ENCODE assay signal across 10 cellular contexts in the genomic region with DNA sequence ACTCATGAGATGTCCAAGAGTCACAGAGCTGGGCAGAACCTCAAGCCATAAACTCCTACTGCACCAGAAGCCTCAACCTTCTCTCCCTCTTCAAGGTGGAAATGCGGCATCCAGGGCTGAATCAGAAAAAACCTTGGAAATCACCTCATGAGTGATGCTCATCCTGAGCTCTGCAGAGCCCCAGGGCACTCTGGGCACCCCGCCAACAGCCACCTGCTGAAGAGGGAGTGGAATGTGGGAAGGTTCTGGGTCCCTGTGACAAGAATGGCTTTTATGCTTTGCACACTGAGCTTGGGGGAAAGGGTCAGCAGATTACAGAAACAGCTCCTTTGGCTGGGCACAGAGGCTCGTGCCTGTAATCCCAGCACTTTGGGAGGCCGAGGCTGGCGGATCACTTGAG. TPM values are rescaled to one million over a fixed set of nuclear protein-coding genes. Genes with fewer than 3 reads are reported as not detected.
DNase-seq lines count a peak whose midpoint lies in the region; ATAC-seq and TF ChIP-seq lines count a peak whose summit lies in the region.
"Had no signal": no experiment of that assay in that cellular context is flagged by ENCODE, and none has a peak within 500 bp of the region (broad histone marks: within the 10 kb centered on the region; RNA-seq: fewer than 3 reads in every experiment).

No MANE protein-coding gene starts in this region.

- no peaks in the 10 kb centered on the region for H3K4me1 ChIP-seq in ovary (ENCODE audit: insufficient read depth)

- H3K9me3 ChIP-seq in ovary: no peaks in the 10 kb centered on the region

- no peak overlapping the region for H3K27ac ChIP-seq in ovary

- POLR2A ChIA-PET in activated CD8-positive, alpha-beta T cell treated with anti-CD3 and anti-CD28 coated beads for 36 hours (lab: Charles Lee): interaction anchor here (1.3 to 1.5 kb wide), 2 partner anchors 29 to 93 kb away, joined by 3 to 5 read pairs; partner anchors contain the start of gene MAD1L1
- POLR2A ChIA-PET in activated CD8-positive, alpha-beta T cell treated with anti-CD3 and anti-CD28 coated beads, Interleukin-2, amount 10 ng/mL, durations not matched to agents 7 days and 5 days (lab: Charles Lee): interaction anchor here (1.3 kb wide), 1 partner anchor 19 kb away, joined by 5 read pairs; the partner anchor contains the start of genes MRM2 and NUDT1

- no peak overlapping the region for H3K4me3 Mint-ChIP-seq in activated CD8-positive, alpha-beta T cell treated with anti-CD3 and anti-CD28 coated beads for 36 hours
- no peak overlapping the region for H3K4me3 Mint-ChIP-seq in activated CD8-positive, alpha-beta T cell treated with anti-CD3 and anti-CD28 coated beads, Interleukin-2, amount 10 ng/mL, durations not matched to agents 7 days and 5 days
- H3K4me3 Mint-ChIP-seq: activated CD4-positive, alpha-beta T cell treated with anti-CD3 and anti-CD28 coated beads for 36 hours had no signal

- H3K27me3 ChIP-seq in ovary: no peaks in the 10 kb centered on the region

- ATAC-seq in activated CD8-positive, alpha-beta T cell treated with anti-CD3 and anti-CD28 coated beads for 36 hours: no peak
- ATAC-seq in activated CD8-positive, alpha-beta T cell treated with anti-CD3 and anti-CD28 coated beads, Interleukin-2, amount 10 ng/mL, durations not matched to agents 7 days and 5 days: no peak
- no peak for ATAC-seq in HG03175 (IDR thresholded peaks at IDR 0.05; ENCODE audit: unreplicated experiment)

- no peaks in the 10 kb centered on the region for H3K9me3 Mint-ChIP-seq in activated CD8-positive, alpha-beta T cell treated with anti-CD3 and anti-CD28 coated beads for 36 hours
- no peaks in the 10 kb centered on the region for H3K9me3 Mint-ChIP-seq in activated CD8-positive, alpha-beta T cell treated with anti-CD3 and anti-CD28 coated beads, Interleukin-2, amount 10 ng/mL, durations not matched to agents 7 days and 5 days (ENCODE audit: insufficient read depth)

- H3K36me3 Mint-ChIP-seq in activated CD8-positive, alpha-beta T cell treated with anti-CD3 and anti-CD28 coated beads for 36 hours (ENCODE audit: low read depth): peaks cover 11% of the 10 kb centered on the region
- peaks cover 10% of the 10 kb centered on the region for H3K36me3 Mint-ChIP-seq in activated CD8-positive, alpha-beta T cell treated with anti-CD3 and anti-CD28 coated beads, Interleukin-2, amount 10 ng/mL, durations not matched to agents 7 days and 5 days (ENCODE audit: low read depth)

- TF ChIP-seq CTCF in activated CD8-positive, alpha-beta T cell treated with anti-CD3 and anti-CD28 coated beads for 36 hours (IDR thresholded peaks at IDR 0.05): no peak
- TF ChIP-seq CTCF in ovary (IDR thresholded peaks at IDR 0.05): no peak

- no peaks in the 10 kb centered on the region for H3K27me3 Mint-ChIP-seq in activated CD8-positive, alpha-beta T cell treated with anti-CD3 and anti-CD28 coated beads for 36 hours
- no peaks in the 10 kb centered on the region for H3K27me3 Mint-ChIP-seq in activated CD8-positive, alpha-beta T cell treated with anti-CD3 and anti-CD28 coated beads, Interleukin-2, amount 10 ng/mL, durations not matched to agents 7 days and 5 days (ENCODE audit: low read depth)
- H3K27me3 Mint-ChIP-seq: activated CD4-positive, alpha-beta T cell treated with anti-CD3 and anti-CD28 coated beads for 36 hours; activated naive CD8-positive, alpha-beta T cell had no signal

- H3K4me3 ChIP-seq in ovary: no peak overlapping the region

- WGBS in ovary, 3 donors: 63 to 74% (median 72%) methylated on average over 5 of the region's 5 CpGs

- no peak for DNase-seq in activated CD8-positive, alpha-beta T cell treated with anti-CD3 and anti-CD28 coated beads for 36 hours
- DNase-seq in activated CD8-positive, alpha-beta T cell treated with anti-CD3 and anti-CD28 coated beads, Interleukin-2, amount 10 ng/mL, durations not matched to agents 7 days and 5 days: no peak
- peak; percentile 84 for DNase-seq in NCI-H226
- DNase-seq in cerebellum (ENCODE audit: low spot score): peak; percentile 70
- no peak for DNase-seq in stimulated activated CD4-positive, alpha-beta T cell treated with anti-CD3 and anti-CD28 coated beads, Interleukin-12 subunit alpha, Interleukin-12 subunit beta, amount 100 ng/mL, for 4 hours
- DNase-seq in activated CD8-positive, alpha-beta memory T cell treated with anti-CD3 and anti-CD28 coated beads for 24 hours: no peak
- DNase-seq in ovary: no peak

- no peak for TF ChIP-seq POLR2A in ovary (IDR thresholded peaks at IDR 0.05)

- no peaks in the 10 kb centered on the region for H3K36me3 ChIP-seq in ovary

- H3K4me1 Mint-ChIP-seq in activated CD8-positive, alpha-beta T cell treated with anti-CD3 and anti-CD28 coated beads for 36 hours (ENCODE audit: low read depth): peaks cover 11% of the 10 kb centered on the region
- H3K4me1 Mint-ChIP-seq in activated CD8-positive, alpha-beta T cell treated with anti-CD3 and anti-CD28 coated beads, Interleukin-2, amount 10 ng/mL, durations not matched to agents 7 days and 5 days (ENCODE audit: low read depth): peaks cover 14% of the 10 kb centered on the region

- TF ChIP-seq EP300 in ovary (IDR thresholded peaks at IDR 0.05): no peak

- H3K27ac Mint-ChIP-seq in activated CD8-positive, alpha-beta T cell treated with anti-CD3 and anti-CD28 coated beads for 36 hours: peak overlapping the region; percentile 20
- no peak overlapping the region for H3K27ac Mint-ChIP-seq in activated CD8-positive, alpha-beta T cell treated with anti-CD3 and anti-CD28 coated beads, Interleukin-2, amount 10 ng/mL, durations not matched to agents 7 days and 5 days

- CTCF ChIA-PET in activated CD8-positive, alpha-beta T cell treated with anti-CD3 and anti-CD28 coated beads for 36 hours (lab: Charles Lee): interaction anchor here (1.3 to 2.4 kb wide), 3 partner anchors 13 to 87 kb away, joined by 3 to 9 read pairs (median 5); no protein-coding TSS in a partner anchor
- CTCF ChIA-PET in activated CD8-positive, alpha-beta T cell treated with anti-CD3 and anti-CD28 coated beads, Interleukin-2, amount 10 ng/mL, durations not matched to agents 7 days and 5 days (lab: Charles Lee): interaction anchor here (1.7 to 4.2 kb wide), 3 partner anchors 12 to 104 kb away, joined by 4 to 10 read pairs (median 9); no protein-coding TSS in a partner anchor

- intact Hi-C loops in activated CD8-positive, alpha-beta T cell treated with anti-CD3 and anti-CD28 coated beads for 36 hours (cut with micrococcal nuclease): no loop called here
- intact Hi-C loops in ovary (cut with DNase I): no loop called here

RNA-seq across cellular contexts. Expression of gene NUDT1, which starts 18.8 kb away (rescaled TPM):
- total RNA-seq in activated CD8-positive, alpha-beta T cell treated with anti-CD3 and anti-CD28 coated beads for 36 hours: 10 to 100 TPM; 90.2 to 93.9 TPM
- total RNA-seq in activated CD8-positive, alpha-beta T cell treated with anti-CD3 and anti-CD28 coated beads, Interleukin-2, amount 10 ng/mL, durations not matched to agents 7 days and 5 days: 100 to 1,000 TPM; 126 to 130 TPM
- 11.1 TPM for total RNA-seq in cerebellum
- total RNA-seq in ovary: 1 to 10 TPM; 8.4 to 10.0 (median 9.1) TPM
- polyA plus RNA-seq in ovary: 10 to 100 TPM in 1 of 2 donors, 1 to 10 TPM in 1; 2.3 to 15.6 TPM

RNA-seq across cellular contexts. Expression of gene MRM2, which starts 18.8 kb away (rescaled TPM):
- 10 to 100 TPM; 30.3 to 31.9 TPM for total RNA-seq in activated CD8-positive, alpha-beta T cell treated with anti-CD3 and anti-CD28 coated beads for 36 hours
- 10 to 100 TPM; 36.7 to 37.8 TPM for total RNA-seq in activated CD8-positive, alpha-beta T cell treated with anti-CD3 and anti-CD28 coated beads, Interleukin-2, amount 10 ng/mL, durations not matched to agents 7 days and 5 days
- total RNA-seq in cerebellum (9.4 TPM), ovary (10 to 100 TPM; 12.6 to 28.5 (median 21.4) TPM)
- polyA plus RNA-seq in ovary: 10 to 100 TPM; 18.4 to 26.0 TPM

RNA-seq across cellular contexts. Expression of gene MAD1L1, which starts 28.1 kb away (rescaled TPM):
- 10 to 100 TPM; 40.0 to 44.7 TPM for total RNA-seq in activated CD8-positive, alpha-beta T cell treated with anti-CD3 and anti-CD28 coated beads for 36 hours
- 10 to 100 TPM; 79.8 to 82.7 TPM for total RNA-seq in activated CD8-positive, alpha-beta T cell treated with anti-CD3 and anti-CD28 coated beads, Interleukin-2, amount 10 ng/mL, durations not matched to agents 7 days and 5 days
- total RNA-seq in cerebellum (25.0 TPM), ovary (10 to 100 TPM; 17.6 to 36.6 (median 27.6) TPM)
- 10 to 100 TPM in 1 of 2 donors, 1 to 10 TPM in 1; 5.9 to 17.1 TPM for polyA plus RNA-seq in ovary

RNA-seq across cellular contexts. Expression of gene SNX8, which starts 53.4 kb away (rescaled TPM):
- total RNA-seq in activated CD8-positive, alpha-beta T cell treated with anti-CD3 and anti-CD28 coated beads for 36 hours: 10 to 100 TPM; 31.7 to 36.8 TPM
- 10 to 100 TPM; 28.3 to 35.8 TPM for total RNA-seq in activated CD8-positive, alpha-beta T cell treated with anti-CD3 and anti-CD28 coated beads, Interleukin-2, amount 10 ng/mL, durations not matched to agents 7 days and 5 days
- 9.9 TPM for total RNA-seq in cerebellum
- total RNA-seq in ovary: 10 to 100 TPM in 5 of 7 donors, 1 to 10 TPM in 2; 3.2 to 37.2 (median 19.7) TPM
- 10 to 100 TPM in 1 of 2 donors, 1 to 10 TPM in 1; 9.4 to 13.3 TPM for polyA plus RNA-seq in ovary

Comparison
In these comparisons a context has a peak if more than half of its experiments do, and no peak if none do; other contexts are left out.
1. DNase-seq: peak in NCI-H226 (single experiment) and cerebellum (single experiment); none in activated CD8-positive, alpha-beta T cell treated with anti-CD3 and anti-CD28 coated beads for 36 hours (single experiment), activated CD8-positive, alpha-beta T cell treated with anti-CD3 and anti-CD28 coated beads, Interleukin-2, amount 10 ng/mL, durations not matched to agents 7 days and 5 days (single experiment), stimulated activated CD4-positive, alpha-beta T cell treated with anti-CD3 and anti-CD28 coated beads, Interleukin-12 subunit alpha, Interleukin-12 subunit beta, amount 100 ng/mL, for 4 hours (single experiment), activated CD8-positive, alpha-beta memory T cell treated with anti-CD3 and anti-CD28 coated beads for 24 hours (single experiment) and ovary (0 of 5).